In the genomic region with DNA sequence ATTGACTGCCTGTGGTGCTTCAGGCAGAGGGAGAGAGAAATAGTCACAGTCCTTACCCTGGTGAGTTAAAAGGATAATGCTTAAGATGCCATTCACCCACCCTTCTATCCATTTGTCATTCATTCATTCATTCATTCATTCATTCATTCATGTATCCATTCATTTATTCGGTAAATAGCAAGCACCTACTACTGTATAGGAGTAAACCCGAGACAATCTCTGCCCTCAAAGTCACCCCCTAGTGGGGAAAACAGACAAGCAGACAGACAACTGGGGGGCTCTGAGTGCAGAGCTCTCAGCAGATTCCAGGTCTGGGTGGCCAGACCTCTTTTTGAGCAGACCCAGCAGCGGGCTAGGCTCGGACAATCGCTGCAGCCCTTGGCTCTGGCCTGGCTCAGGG, we compare ENCODE assay signal across 1 cellular context.
TF ChIP-seq lines count a peak whose summit lies in the region.

No MANE protein-coding gene starts in this region.

TF ChIP-seq in H1, 55 proteins besides CTCF, POLR2A, EP300 and RAD21 (continued from another document):
- TF ChIP-seq RFX5 (IDR thresholded peaks at IDR 0.05; ENCODE audit: borderline replicate concordance, low read depth, low read length), result no peak
